In genomic region chr2:154338359-154338967, GRCh38 we compare ENCODE assay signal across 21 cellular contexts.
A peak's percentile ranks its signal among the peaks of the same experiment; 100 is the strongest.
DNase-seq lines count a peak whose midpoint lies in the region; ATAC-seq, FAIRE-seq and TF ChIP-seq lines count a peak whose summit lies in the region.
"Had no signal": no experiment of that assay in that cellular context is flagged by ENCODE, and none has a peak within 500 bp of the region (broad histone marks: within the 10 kb centered on the region; RNA-seq: fewer than 3 reads in every experiment).

No MANE protein-coding gene starts in this region.

- CTCF ChIA-PET in WTC11 (lab: Charles Lee), result no interaction called here
- CTCF ChIA-PET in GM10248 (lab: Yijun Ruan, JAX), result no interaction called here

- H3K36me3 Mint-ChIP-seq in activated T-cell treated with anti-CD3 and anti-CD28 coated beads, Interleukin-2, amount 50 U/mL, for 24 hours (ENCODE audit: low read depth), result no peaks in the 10 kb centered on the region
- H3K36me3 Mint-ChIP-seq in activated T-cell treated with anti-CD3 and anti-CD28 coated beads, Interleukin-2, amount 50 U/mL, for 4 hours (ENCODE audit: insufficient read depth), result no peaks in the 10 kb centered on the region
- H3K36me3 Mint-ChIP-seq in WTC11, result no peaks in the 10 kb centered on the region
- H3K36me3 Mint-ChIP-seq: CD14-positive monocyte; CD8-positive, alpha-beta memory T cell had no signal

- no peaks in the 10 kb centered on the region for H3K9me3 Mint-ChIP-seq in activated T-cell treated with anti-CD3 and anti-CD28 coated beads, Interleukin-2, amount 50 U/mL, for 24 hours
- H3K9me3 Mint-ChIP-seq in activated T-cell treated with anti-CD3 and anti-CD28 coated beads, Interleukin-2, amount 50 U/mL, for 4 hours, result no peaks in the 10 kb centered on the region
- no peaks in the 10 kb centered on the region for H3K9me3 Mint-ChIP-seq in WTC11

- peak overlapping the region; percentile 44 for H3K27ac Mint-ChIP-seq in activated T-cell treated with anti-CD3 and anti-CD28 coated beads, Interleukin-2, amount 50 U/mL, for 24 hours
- H3K27ac Mint-ChIP-seq in WTC11, result peak overlapping the region; percentile 94
- H3K27ac Mint-ChIP-seq: B cell; CD14-positive monocyte; CD8-positive, alpha-beta memory T cell had no signal

- no peaks in the 10 kb centered on the region for H3K27me3 Mint-ChIP-seq in activated T-cell treated with anti-CD3 and anti-CD28 coated beads, Interleukin-2, amount 50 U/mL, for 24 hours
- no peaks in the 10 kb centered on the region for H3K27me3 Mint-ChIP-seq in activated T-cell treated with anti-CD3 and anti-CD28 coated beads, Interleukin-2, amount 50 U/mL, for 4 hours (ENCODE audit: low read depth)
- no peaks in the 10 kb centered on the region for H3K27me3 Mint-ChIP-seq in WTC11 (ENCODE audit: low read depth)
- H3K27me3 Mint-ChIP-seq: B cell; CD8-positive, alpha-beta memory T cell had no signal

- no peaks in the 10 kb centered on the region for H3K4me1 Mint-ChIP-seq in activated T-cell treated with anti-CD3 and anti-CD28 coated beads, Interleukin-2, amount 50 U/mL, for 24 hours (ENCODE audit: low read depth)
- H3K4me1 Mint-ChIP-seq in activated T-cell treated with anti-CD3 and anti-CD28 coated beads, Interleukin-2, amount 50 U/mL, for 4 hours (ENCODE audit: low read depth), result no peaks in the 10 kb centered on the region
- H3K4me1 Mint-ChIP-seq in WTC11, result peaks cover 28% of the 10 kb centered on the region
- H3K4me1 Mint-ChIP-seq: B cell; CD14-positive monocyte; CD8-positive, alpha-beta memory T cell had no signal

- DNase-seq in activated T-cell treated with anti-CD3 and anti-CD28 coated beads, Interleukin-2, amount 50 U/mL, for 24 hours, result no peak
- no peak for DNase-seq in activated T-cell treated with anti-CD3 and anti-CD28 coated beads, Interleukin-2, amount 50 U/mL, for 4 hours
- DNase-seq in WTC11 (ENCODE audit: low spot score), result no peak
- peak; percentile 23 for DNase-seq in iPS-NIHi11 (ENCODE audit: low spot score)
- no peak for DNase-seq in frontal cortex (ENCODE audit: low spot score in 2 of 2)
- DNase-seq in GM10248 (ENCODE audit: extremely low spot score), result no peak
- no peak for DNase-seq in RCC 7860 (ENCODE audit: low spot score)
- DNase-seq: CD8-positive, alpha-beta memory T cell; DMS79 treated with DMSO at 0.1 percent for 48 hours; IMR-90; KG1; MM.1S; NCI-H1417 treated with DMSO at 0.1 percent for 48 hours; NCI-H1694 treated with DMSO at 0.1 percent for 48 hours; NCI-H2081; NCI-H2227 treated with DMSO at 0.1 percent for 48 hours; NCI-H526 treated with DMSO at 0.1 percent for 48 hours; SHP77 had no signal

- FAIRE-seq in frontal cortex (lab: Jason Lieb, UNC), result no peak
- no peak for FAIRE-seq in RCC 7860 (lab: Jason Lieb, UNC)

- POLR2A ChIA-PET in WTC11 (lab: Charles Lee) (no interaction called here), GM10248 (lab: Yijun Ruan, JAX) (no interaction called here)

- no peak for TF ChIP-seq CTCF in WTC11 (IDR thresholded peaks at IDR 0.05)
- no peak for TF ChIP-seq CTCF in GM10248 (IDR thresholded peaks at IDR 0.05; ENCODE audit: control extremely low read depth, extremely low read depth, low read depth, missing control alignments)

- ATAC-seq in activated T-cell treated with anti-CD3 and anti-CD28 coated beads, Interleukin-2, amount 50 U/mL, for 4 hours, result no peak
- ATAC-seq in WTC11 (peak; percentile 98), HG02642 (IDR thresholded peaks at IDR 0.05; ENCODE audit: poor library complexity, unreplicated experiment) (no peak)

- H3K4me3 Mint-ChIP-seq in activated T-cell treated with anti-CD3 and anti-CD28 coated beads, Interleukin-2, amount 50 U/mL, for 24 hours, result no peak overlapping the region
- no peak overlapping the region for H3K4me3 Mint-ChIP-seq in activated T-cell treated with anti-CD3 and anti-CD28 coated beads, Interleukin-2, amount 50 U/mL, for 4 hours
- H3K4me3 Mint-ChIP-seq in WTC11, result no peak overlapping the region
- H3K4me3 Mint-ChIP-seq: B cell; CD14-positive monocyte; CD8-positive, alpha-beta memory T cell had no signal

TF ChIP-seq in WTC11, 78 proteins besides CTCF, POLR2A, EP300 and RAD21:
- TF ChIP-seq ATF1 (CRISPR knock-in tag; IDR thresholded peaks at IDR 0.05), result no peak
- TF ChIP-seq ATF6 (CRISPR knock-in tag; IDR thresholded peaks at IDR 0.05), result no peak
- TF ChIP-seq ATF3 (CRISPR knock-in tag; conservative IDR thresholded peaks at IDR 0.05), result no peak
- no peak for TF ChIP-seq ZSCAN18 (CRISPR knock-in tag; IDR thresholded peaks at IDR 0.05)
- no peak for TF ChIP-seq ZNF281 (CRISPR knock-in tag; IDR thresholded peaks at IDR 0.05)
- TF ChIP-seq ZNF232 (CRISPR knock-in tag; IDR thresholded peaks at IDR 0.05), result no peak
- no peak for TF ChIP-seq PRRX2 (CRISPR knock-in tag; IDR thresholded peaks at IDR 0.05)
- TF ChIP-seq MLX (CRISPR knock-in tag; IDR thresholded peaks at IDR 0.05), result no peak
- TF ChIP-seq SOX15 (CRISPR knock-in tag; IDR thresholded peaks at IDR 0.05), result no peak
- TF ChIP-seq TP53 (CRISPR knock-in tag; IDR thresholded peaks at IDR 0.05), result no peak
- no peak for TF ChIP-seq FOXJ3 (CRISPR knock-in tag; IDR thresholded peaks at IDR 0.05; ENCODE audit: borderline replicate concordance)
- TF ChIP-seq CDX4 (CRISPR knock-in tag; IDR thresholded peaks at IDR 0.05; ENCODE audit: borderline replicate concordance), result no peak
